ENCODE assay signal across 8 cellular contexts in the genomic region with DNA sequence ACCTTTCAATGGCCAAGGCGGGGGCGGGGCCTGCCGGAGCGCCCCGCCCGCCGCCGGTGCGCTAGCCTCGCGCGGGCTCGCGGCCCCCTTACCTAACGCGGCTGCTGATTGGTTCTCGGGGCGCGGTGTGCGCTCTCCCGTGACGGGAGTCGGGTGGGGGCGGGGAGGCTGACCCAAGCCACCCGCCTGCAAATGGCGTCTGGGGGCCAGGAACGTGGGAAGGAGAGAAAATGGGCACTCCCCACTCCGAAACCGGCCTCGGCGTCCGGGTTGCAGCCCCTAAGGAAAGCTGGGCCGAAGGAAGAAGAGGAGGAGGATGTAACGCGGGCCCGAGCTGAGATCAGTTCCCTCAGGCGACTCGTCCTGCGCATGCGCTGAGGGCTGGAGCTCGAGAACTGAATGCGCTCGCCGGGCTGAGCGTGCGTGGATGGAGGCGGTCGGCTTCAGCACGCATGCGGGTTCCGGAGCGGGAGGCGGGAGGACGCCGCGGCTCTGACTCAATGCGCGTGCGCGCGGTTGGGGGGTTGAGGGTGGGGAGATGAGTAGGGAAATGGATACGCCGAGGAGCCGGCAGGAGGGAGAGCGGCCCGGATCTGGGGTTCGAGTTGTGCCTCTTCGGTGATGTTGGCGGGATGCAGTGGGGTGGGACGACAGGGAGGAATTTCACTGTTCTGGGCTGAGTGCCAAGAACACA. TPM values are rescaled to one million over a fixed set of nuclear protein-coding genes. Genes with fewer than 3 reads are reported as not detected.
DNase-seq lines count a peak whose midpoint lies in the region; ATAC-seq, FAIRE-seq and TF ChIP-seq lines count a peak whose summit lies in the region.

A gene with protein sequence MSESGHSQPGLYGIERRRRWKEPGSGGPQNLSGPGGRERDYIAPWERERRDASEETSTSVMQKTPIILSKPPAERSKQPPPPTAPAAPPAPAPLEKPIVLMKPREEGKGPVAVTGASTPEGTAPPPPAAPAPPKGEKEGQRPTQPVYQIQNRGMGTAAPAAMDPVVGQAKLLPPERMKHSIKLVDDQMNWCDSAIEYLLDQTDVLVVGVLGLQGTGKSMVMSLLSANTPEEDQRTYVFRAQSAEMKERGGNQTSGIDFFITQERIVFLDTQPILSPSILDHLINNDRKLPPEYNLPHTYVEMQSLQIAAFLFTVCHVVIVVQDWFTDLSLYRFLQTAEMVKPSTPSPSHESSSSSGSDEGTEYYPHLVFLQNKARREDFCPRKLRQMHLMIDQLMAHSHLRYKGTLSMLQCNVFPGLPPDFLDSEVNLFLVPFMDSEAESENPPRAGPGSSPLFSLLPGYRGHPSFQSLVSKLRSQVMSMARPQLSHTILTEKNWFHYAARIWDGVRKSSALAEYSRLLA (minus strand): TSS at position 401 of the 694 bp plus-strand sequence. CDS start 4,221 bp downstream, outside the sequence.

- peak within 1 kb of the TSS; percentile 75 for H3K4me3 ChIP-seq in bronchial epithelial cell (ENCODE audit: low read depth, low read length)
- peak within 1 kb of the TSS; percentile 86 for H3K4me3 ChIP-seq in smooth muscle cell

- no peaks in the 10 kb centered on the region for H3K27me3 Mint-ChIP-seq in WTC11 (ENCODE audit: low read depth)

- H3K79me2 ChIP-seq in smooth muscle cell (ENCODE audit: low read depth): peaks cover 27% of the 10 kb centered on the region

- no peaks in the 10 kb centered on the region for H3K9me3 Mint-ChIP-seq in WTC11

- H3K27me3 ChIP-seq in bronchial epithelial cell (ENCODE audit: control insufficient read depth, insufficient read depth, low read length) (no peaks in the 10 kb centered on the region), smooth muscle cell (ENCODE audit: low read depth) (no peaks in the 10 kb centered on the region)

- CTCF ChIA-PET in WTC11 (lab: Charles Lee): interaction anchor here (0.5 to 7.7 kb wide), 9 partner anchors 9 to 197 kb away, joined by 3 to 76 read pairs (median 5); no protein-coding TSS in a partner anchor

- peaks cover 19% of the 10 kb centered on the region for H3K36me3 Mint-ChIP-seq in WTC11

- H3K9ac ChIP-seq in smooth muscle cell (ENCODE audit: low read depth): peak within 1 kb of the TSS; percentile 98

- no peak for FAIRE-seq in bronchial epithelial cell (lab: Jason Lieb, UNC)

- peak within 1 kb of the TSS; percentile 91 for H2AFZ ChIP-seq in smooth muscle cell (ENCODE audit: low read depth)

- peak within 1 kb of the TSS; percentile 99 for H3K27ac Mint-ChIP-seq in WTC11

- TF ChIP-seq CTCF in WTC11 (IDR thresholded peaks at IDR 0.05) (no peak), bronchial epithelial cell (IDR thresholded peaks at IDR 0.05; ENCODE audit: insufficient read depth, low read length, severe bottlenecking) (no peak), smooth muscle cell (IDR thresholded peaks at IDR 0.05; ENCODE audit: borderline replicate concordance, insufficient read depth, poor library complexity, severe bottlenecking) (no peak)

- peaks cover 10% of the 10 kb centered on the region for H3K4me1 ChIP-seq in smooth muscle cell (ENCODE audit: low read depth)

- peak within 1 kb of the TSS; percentile 100 for H3K27ac ChIP-seq in smooth muscle cell (ENCODE audit: low read depth)

- H3K4me3 Mint-ChIP-seq in WTC11: peak within 1 kb of the TSS; percentile 96

- WGBS in smooth muscle cell (ENCODE audit: low lambda C conversion rate): under 1% methylated on average over 62 of the region's 70 CpGs

- H3K36me3 ChIP-seq in bronchial epithelial cell (ENCODE audit: control insufficient read depth, insufficient read depth, low read length) (no peaks in the 10 kb centered on the region), smooth muscle cell (ENCODE audit: low read depth) (peaks cover 6% of the 10 kb centered on the region)

- DNase-seq in AG08395 (ENCODE audit: low spot score) (peak; percentile 99), NCI-H226 (peak; percentile 95), WTC11 (ENCODE audit: low spot score) (peak; percentile 97), bronchial epithelial cell (ENCODE audit: low read depth) (peak; percentile 90), iPS-NIHi7 (ENCODE audit: extremely low spot score) (peak; percentile 96), smooth muscle cell (lab: John Stamatoyannopoulos, UW; ENCODE audit: unreplicated experiment) (peak; percentile 98)

- no peaks in the 10 kb centered on the region for H3K9me3 ChIP-seq in smooth muscle cell (replicated peaks; ENCODE audit: low read depth)

- ATAC-seq in GM18909 (IDR thresholded peaks at IDR 0.05; ENCODE audit: poor library complexity, unreplicated experiment) (peak; percentile 66), HG03175 (IDR thresholded peaks at IDR 0.05; ENCODE audit: unreplicated experiment) (peak; percentile 69), WTC11 (peak; percentile 87)

- H3F3A ChIP-seq in smooth muscle cell (ENCODE audit: low read depth): peaks cover 31% of the 10 kb centered on the region

- POLR2A ChIA-PET in WTC11 (lab: Charles Lee): interaction anchor here (0.7 to 2.9 kb wide), 6 partner anchors 9 to 221 kb away, joined by 3 to 12 read pairs (median 4); a partner anchor contains a TSS

- peak within 1 kb of the TSS; percentile 98 for H3K4me2 ChIP-seq in smooth muscle cell

- H3K4me1 Mint-ChIP-seq in WTC11: peaks cover 30% of the 10 kb centered on the region

- H4K20me1 ChIP-seq in smooth muscle cell (ENCODE audit: low read depth): peaks cover 19% of the 10 kb centered on the region

TF ChIP-seq in WTC11, 78 proteins besides CTCF, POLR2A, EP300 and RAD21 (continues in another document):
- TF ChIP-seq SP1 (CRISPR knock-in tag; conservative IDR thresholded peaks at IDR 0.05) (peak; percentile 78), RELA (CRISPR knock-in tag; IDR thresholded peaks at IDR 0.05; ENCODE audit: borderline replicate concordance) (no peak), TP53 (CRISPR knock-in tag; IDR thresholded peaks at IDR 0.05) (no peak), CBFB (CRISPR knock-in tag; IDR thresholded peaks at IDR 0.05; ENCODE audit: low read depth) (0 out of 2 replicates have a peak, but pooled peaks have one; percentile 47), ATF1 (CRISPR knock-in tag; IDR thresholded peaks at IDR 0.05) (0 out of 2 replicates have a peak, but pooled peaks have one; percentile 30), GTF2I (CRISPR knock-in tag; conservative IDR thresholded peaks at IDR 0.05) (no peak), JAZF1 (CRISPR knock-in tag; IDR thresholded peaks at IDR 0.05) (no peak)
- TF ChIP-seq, protein P1, sequence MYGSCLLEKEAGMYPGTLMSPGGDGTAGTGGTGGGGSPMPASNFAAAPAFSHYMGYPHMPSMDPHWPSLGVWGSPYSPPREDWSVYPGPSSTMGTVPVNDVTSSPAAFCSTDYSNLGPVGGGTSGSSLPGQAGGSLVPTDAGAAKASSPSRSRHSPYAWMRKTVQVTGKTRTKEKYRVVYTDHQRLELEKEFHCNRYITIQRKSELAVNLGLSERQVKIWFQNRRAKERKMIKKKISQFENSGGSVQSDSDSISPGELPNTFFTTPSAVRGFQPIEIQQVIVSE (CRISPR knock-in tag; IDR thresholded peaks at IDR 0.05; ENCODE audit: borderline replicate concordance): no peak
- TF ChIP-seq, protein P2, sequence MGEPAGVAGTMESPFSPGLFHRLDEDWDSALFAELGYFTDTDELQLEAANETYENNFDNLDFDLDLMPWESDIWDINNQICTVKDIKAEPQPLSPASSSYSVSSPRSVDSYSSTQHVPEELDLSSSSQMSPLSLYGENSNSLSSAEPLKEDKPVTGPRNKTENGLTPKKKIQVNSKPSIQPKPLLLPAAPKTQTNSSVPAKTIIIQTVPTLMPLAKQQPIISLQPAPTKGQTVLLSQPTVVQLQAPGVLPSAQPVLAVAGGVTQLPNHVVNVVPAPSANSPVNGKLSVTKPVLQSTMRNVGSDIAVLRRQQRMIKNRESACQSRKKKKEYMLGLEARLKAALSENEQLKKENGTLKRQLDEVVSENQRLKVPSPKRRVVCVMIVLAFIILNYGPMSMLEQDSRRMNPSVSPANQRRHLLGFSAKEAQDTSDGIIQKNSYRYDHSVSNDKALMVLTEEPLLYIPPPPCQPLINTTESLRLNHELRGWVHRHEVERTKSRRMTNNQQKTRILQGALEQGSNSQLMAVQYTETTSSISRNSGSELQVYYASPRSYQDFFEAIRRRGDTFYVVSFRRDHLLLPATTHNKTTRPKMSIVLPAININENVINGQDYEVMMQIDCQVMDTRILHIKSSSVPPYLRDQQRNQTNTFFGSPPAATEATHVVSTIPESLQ (CRISPR knock-in tag; IDR thresholded peaks at IDR 0.05): no peak
- TF ChIP-seq, protein P3, sequence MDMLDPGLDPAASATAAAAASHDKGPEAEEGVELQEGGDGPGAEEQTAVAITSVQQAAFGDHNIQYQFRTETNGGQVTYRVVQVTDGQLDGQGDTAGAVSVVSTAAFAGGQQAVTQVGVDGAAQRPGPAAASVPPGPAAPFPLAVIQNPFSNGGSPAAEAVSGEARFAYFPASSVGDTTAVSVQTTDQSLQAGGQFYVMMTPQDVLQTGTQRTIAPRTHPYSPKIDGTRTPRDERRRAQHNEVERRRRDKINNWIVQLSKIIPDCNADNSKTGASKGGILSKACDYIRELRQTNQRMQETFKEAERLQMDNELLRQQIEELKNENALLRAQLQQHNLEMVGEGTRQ (CRISPR knock-in tag; IDR thresholded peaks at IDR 0.05): peak; percentile 65
- TF ChIP-seq, protein P4, sequence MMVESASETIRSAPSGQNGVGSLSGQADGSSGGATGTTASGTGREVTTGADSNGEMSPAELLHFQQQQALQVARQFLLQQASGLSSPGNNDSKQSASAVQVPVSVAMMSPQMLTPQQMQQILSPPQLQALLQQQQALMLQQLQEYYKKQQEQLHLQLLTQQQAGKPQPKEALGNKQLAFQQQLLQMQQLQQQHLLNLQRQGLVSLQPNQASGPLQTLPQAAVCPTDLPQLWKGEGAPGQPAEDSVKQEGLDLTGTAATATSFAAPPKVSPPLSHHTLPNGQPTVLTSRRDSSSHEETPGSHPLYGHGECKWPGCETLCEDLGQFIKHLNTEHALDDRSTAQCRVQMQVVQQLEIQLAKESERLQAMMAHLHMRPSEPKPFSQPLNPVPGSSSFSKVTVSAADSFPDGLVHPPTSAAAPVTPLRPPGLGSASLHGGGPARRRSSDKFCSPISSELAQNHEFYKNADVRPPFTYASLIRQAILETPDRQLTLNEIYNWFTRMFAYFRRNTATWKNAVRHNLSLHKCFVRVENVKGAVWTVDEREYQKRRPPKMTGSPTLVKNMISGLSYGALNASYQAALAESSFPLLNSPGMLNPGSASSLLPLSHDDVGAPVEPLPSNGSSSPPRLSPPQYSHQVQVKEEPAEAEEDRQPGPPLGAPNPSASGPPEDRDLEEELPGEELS (CRISPR knock-in tag; IDR thresholded peaks at IDR 0.05): peak; percentile 81; the same call in 1 of the 2 replicates

RNA-seq across cellular contexts. Expression of the gene that starts here (rescaled TPM):
- total RNA-seq in WTC11 (2021) (25.7 to 39.6 TPM (median 34.3 TPM) in 3 replicates), bronchial epithelial cell (4.0 and 4.7 TPM in 2 replicates), smooth muscle cell (12.8 and 13.2 TPM in 2 replicates)
- 39.2 and 46.6 TPM in 2 replicates for polyA plus RNA-seq in smooth muscle cell

Comparison
In these comparisons a context has a peak if more than half of its experiments do, and no peak if none do; other contexts are left out.
1. Peak in every context shown above with its lines: DNase-seq, ATAC-seq, H3K4me3 ChIP-seq and H3K27ac ChIP-seq.